13 cellular contexts compared by ENCODE assay signal in the genomic region with DNA sequence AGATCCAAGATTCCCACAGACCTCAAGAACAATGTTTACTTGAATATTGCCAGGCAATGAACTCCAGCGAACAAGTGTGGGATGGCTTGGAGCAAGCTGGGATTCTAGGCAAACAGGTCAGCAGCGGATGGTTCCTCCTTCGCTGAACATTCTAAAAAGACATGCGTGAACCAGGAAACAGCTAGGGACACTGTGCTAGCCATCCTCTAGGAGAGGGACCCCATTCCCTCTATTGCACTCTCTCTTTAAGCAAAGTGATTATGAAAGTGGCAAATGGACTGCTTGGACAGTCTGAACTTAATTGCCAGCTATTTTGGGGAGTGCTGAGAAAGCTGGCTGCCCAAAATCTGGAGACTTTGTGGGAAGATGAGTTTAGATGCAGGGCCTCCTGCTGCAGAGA. TPM values are rescaled to one million over a fixed set of nuclear protein-coding genes. Genes with fewer than 3 reads are reported as not detected.
DNase-seq lines count a peak whose midpoint lies in the region; TF ChIP-seq lines count a peak whose summit lies in the region.
"Had no signal": no experiment of that assay in that cellular context is flagged by ENCODE, and none has a peak within 500 bp of the region (broad histone marks: within the 10 kb centered on the region; RNA-seq: fewer than 3 reads in every experiment).

No MANE protein-coding gene starts in this region.

- peak; percentile 1 for TF ChIP-seq CTCF in choroid plexus epithelial cell (conservative IDR thresholded peaks at IDR 0.05; ENCODE audit: low read depth, low read length)
- no peak for TF ChIP-seq CTCF in fibroblast of lung (conservative IDR thresholded peaks at IDR 0.05 in 1 of 2, IDR thresholded peaks at IDR 0.05 in 1 of 2; ENCODE audit: low read depth in 1 of 2, low read length in 2 of 2)

- no peaks in the 10 kb centered on the region for H3K36me3 ChIP-seq in fibroblast of lung (ENCODE audit: control insufficient read depth, insufficient read depth, low read length)

- no peaks in the 10 kb centered on the region for H4K20me1 ChIP-seq in fibroblast of lung (ENCODE audit: control insufficient read depth, extremely low read depth, insufficient read depth, low read length)

- no peak overlapping the region for H2AFZ ChIP-seq in fibroblast of lung (ENCODE audit: low read length)

- DNase-seq in M059J (ENCODE audit: low read depth): peak; percentile 39
- no peak for DNase-seq in choroid plexus epithelial cell (ENCODE audit: low read depth)
- peak; percentile 8 to 11 for DNase-seq in fibroblast of lung (ENCODE audit: low read depth in 2 of 2)
- no peak for DNase-seq in KBM-7
- DNase-seq in caudate nucleus (lab: John Stamatoyannopoulos, UW): no peak
- no peak for DNase-seq in middle frontal gyrus (ENCODE audit: extremely low spot score, low spot score)
- no peak for DNase-seq in NCI-H524 (lab: John Stamatoyannopoulos, UW)
- DNase-seq: C1 segment of cervical spinal cord; Calu3; CD4-positive, alpha-beta T cell; DMS 273 treated with DMSO at 0.1 percent for 48 hours had no signal

- no peaks in the 10 kb centered on the region for H3K9me3 ChIP-seq in fibroblast of lung (ENCODE audit: control insufficient read depth, insufficient read depth, low read depth, low read length)

- in situ Hi-C loops in KBM-7 (cut with MboI; ENCODE audit: low pct_unique_long_range_greater_than_20kb, low sequenced_read_pairs): no loop called here

- H3K9ac ChIP-seq in fibroblast of lung (ENCODE audit: insufficient read depth, low read length): no peak overlapping the region

- H3K27ac ChIP-seq in fibroblast of lung (ENCODE audit: insufficient read depth, low read length) (no peak overlapping the region), caudate nucleus (ENCODE audit: low read depth, low read length) (no peak overlapping the region)

- no peaks in the 10 kb centered on the region for H3K27me3 ChIP-seq in fibroblast of lung (ENCODE audit: control insufficient read depth, insufficient read depth, low read length)

- peak overlapping the region; percentile 3 for H3K4me2 ChIP-seq in fibroblast of lung (ENCODE audit: extremely low read depth, insufficient read depth, low read length)

- no peaks in the 10 kb centered on the region for H3K79me2 ChIP-seq in fibroblast of lung (ENCODE audit: control insufficient read depth, insufficient read depth, low read length)

- H3K4me1 ChIP-seq in fibroblast of lung (ENCODE audit: control insufficient read depth, extremely low read depth, insufficient read depth, low read length): no peaks in the 10 kb centered on the region

- H3K4me3 ChIP-seq in choroid plexus epithelial cell (ENCODE audit: low read depth, low read length): no peak overlapping the region
- no peak overlapping the region for H3K4me3 ChIP-seq in fibroblast of lung (replicated peaks in 1 of 4; ENCODE audit: control extremely low read depth in 1 of 4, insufficient read depth in 1 of 4, low read depth in 3 of 4, low read length in 4 of 4)
- H3K4me3 ChIP-seq: GM12878 had no signal

RNA-seq across cellular contexts. Expression of a gene that starts 29.9 kb away (rescaled TPM):
- total RNA-seq in M059J (2014; rRNA removed; shearing (Covaris generic)): 0.12 and 0.81 TPM in 2 replicates
- total RNA-seq in fibroblast of lung: 1.5 and 5.3 TPM in 2 replicates
- polyA plus RNA-seq in fibroblast of lung: 0.79 and 0.99 TPM in 2 replicates
- 0.68 and 1.1 TPM in 2 replicates for polyA plus RNA-seq in fibroblast of lung (2012)
- 0.33 TPM in 1 of 2 replicates, not detected in the other for polyA minus RNA-seq in fibroblast of lung (ENCODE audit: low replicate concordance)
- total RNA-seq: G401 had no signal

RNA-seq across cellular contexts. Expression of a gene that starts 41.8 kb away (rescaled TPM):
- 82.8 and 109 TPM in 2 replicates for total RNA-seq in M059J (2014; rRNA removed; shearing (Covaris generic))
- total RNA-seq in fibroblast of lung: 29.8 and 34.2 TPM in 2 replicates
- polyA plus RNA-seq in fibroblast of lung: 57.4 and 71.1 TPM in 2 replicates
- polyA plus RNA-seq in fibroblast of lung (2012): 45.6 and 50.1 TPM in 2 replicates
- 29.6 and 35.0 TPM in 2 replicates for polyA minus RNA-seq in fibroblast of lung (ENCODE audit: low replicate concordance)

Comparison
In these comparisons a context has a peak if more than half of its experiments do, and no peak if none do; other contexts are left out.
1. DNase-seq: peak in M059J (single experiment) and fibroblast of lung (2 of 2); none in choroid plexus epithelial cell (single experiment), KBM-7 (single experiment), caudate nucleus (0 of 61), middle frontal gyrus (single experiment) and NCI-H524 (0 of 2).